In genomic region chr6:11851405-11851804, GRCh38 we compare ENCODE assay signal across 10 cellular contexts.
DNase-seq lines count a peak whose midpoint lies in the region; ATAC-seq, FAIRE-seq and TF ChIP-seq lines count a peak whose summit lies in the region.
"Had no signal": no experiment of that assay in that cellular context is flagged by ENCODE, and none has a peak within 500 bp of the region (broad histone marks: within the 10 kb centered on the region; RNA-seq: fewer than 3 reads in every experiment).

No MANE protein-coding gene starts in this region.

- H3K4me1 ChIP-seq in skeletal muscle tissue (ENCODE audit: control insufficient read depth in 3 of 3, insufficient read depth in 3 of 3, low read length in 3 of 3) (peaks cover 0 to 8% (median 6%) of the 10 kb centered on the region in 3 donors), HepG2 (ENCODE audit: insufficient read depth, low read length) (no peaks in the 10 kb centered on the region)

- ATAC-seq in GM19351 (IDR thresholded peaks at IDR 0.05; ENCODE audit: unreplicated experiment) (no peak), HepG2 (no peak)
- ATAC-seq: activated CD4-positive, CD25-positive, alpha-beta regulatory T cell treated with anti-CD3 and anti-CD28 coated beads, Interleukin-2, amount 50 U/mL, for 24 hours; Right ventricle myocardium inferior had no signal

- no peaks in the 10 kb centered on the region for H3K79me2 ChIP-seq in HepG2 (ENCODE audit: insufficient read depth, low read length)

- TF ChIP-seq POLR2A in HepG2 (IDR thresholded peaks at IDR 0.05; ENCODE audit: insufficient read depth in 1 of 2, low read depth in 2 of 2, low read length in 2 of 2): no peak

- WGBS in HepG2 (ENCODE audit: low lambda C conversion rate): 25% methylated on average over 4 of the region's 4 CpGs

- in situ Hi-C loops in HepG2 (cut with HindIII; ENCODE audit: extremely low pct_ligation_motif_present, low pct_unique_long_range_greater_than_20kb): no loop called here

- no peak for TF ChIP-seq RAD21 in HepG2 (CRISPR knock-in tag; IDR thresholded peaks at IDR 0.05)

- no peaks in the 10 kb centered on the region for H3K4me1 Mint-ChIP-seq in activated T-helper 1 cell treated with anti-CD3 and anti-CD28 coated beads, Interleukin-12 subunit alpha, Interleukin-12 subunit beta, Interleukin-2, Interleukin-4 antibody, amounts not matched to agents 30 ng/mL and 10 ng/mL and 1 ng/mL, durations not matched to agents 14 hours and 24 hours and 36 hours (ENCODE audit: low read depth)

- intact Hi-C loops in activated T-helper 1 cell treated with anti-CD3 and anti-CD28 coated beads, Interleukin-12 subunit alpha, Interleukin-12 subunit beta, Interleukin-2, Interleukin-4 antibody, amounts not matched to agents 30 ng/mL and 10 ng/mL and 1 ng/mL, durations not matched to agents 14 hours and 24 hours and 36 hours (cut with micrococcal nuclease): no loop called here
- intact Hi-C loops in HepG2 (cut with micrococcal nuclease; ENCODE audit: unreplicated experiment): no loop called here

- BruUV-seq in HepG2 (replicated peaks; lab: Mats Ljungman, UMichigan): no TSS peak

- TF ChIP-seq CTCF in GM12865 (IDR thresholded peaks at IDR 0.05; ENCODE audit: insufficient read depth, low read depth, low read length, missing control alignments) (no peak), epithelial cell of proximal tubule (conservative IDR thresholded peaks at IDR 0.05; ENCODE audit: low read depth, low read length) (no peak), HepG2 (CRISPR knock-in tag; IDR thresholded peaks at IDR 0.05) (no peak)

- H2AFZ ChIP-seq in HepG2 (ENCODE audit: low read length): no peak overlapping the region

- H3K4me2 ChIP-seq in HepG2 (ENCODE audit: low read depth, low read length): no peak overlapping the region

- H3K4me3 ChIP-seq in GM12865 (ENCODE audit: low read depth, low read length) (peak overlapping the region; percentile 58), epithelial cell of proximal tubule (ENCODE audit: low read depth, low read length) (no peak overlapping the region), skeletal muscle tissue (ENCODE audit: low read length in 3 of 3) (peak overlapping the region; percentile 29 to 63 (median 59)), HepG2 (replicated peaks in 1 of 3; ENCODE audit: insufficient read depth in 1 of 3, low read depth in 2 of 3, low read length in 3 of 3) (no peak overlapping the region)

- H3K27me3 Mint-ChIP-seq in activated T-helper 1 cell treated with anti-CD3 and anti-CD28 coated beads, Interleukin-12 subunit alpha, Interleukin-12 subunit beta, Interleukin-2, Interleukin-4 antibody, amounts not matched to agents 30 ng/mL and 10 ng/mL and 1 ng/mL, durations not matched to agents 14 hours and 24 hours and 36 hours (ENCODE audit: insufficient read depth): no peaks in the 10 kb centered on the region

- FAIRE-seq in HepG2 (lab: Jason Lieb, UNC): no peak

- CTCF ChIA-PET in HepG2 (lab: Yijun Ruan, JAX; ENCODE audit: low intra/inter-chr PET ratio, low total read pairs): no interaction called here

- POLR2A ChIA-PET in HepG2 (lab: Yijun Ruan, JAX): no interaction called here

- H3K27me3 ChIP-seq in skeletal muscle tissue (ENCODE audit: control insufficient read depth in 3 of 3, insufficient read depth in 3 of 3, low read length in 3 of 3) (no peaks in the 10 kb centered on the region), HepG2 (ENCODE audit: control insufficient read depth in 1 of 2, insufficient read depth in 2 of 2, low read length in 2 of 2) (no peaks in the 10 kb centered on the region)

- H3K9me3 Mint-ChIP-seq in activated T-helper 1 cell treated with anti-CD3 and anti-CD28 coated beads, Interleukin-12 subunit alpha, Interleukin-12 subunit beta, Interleukin-2, Interleukin-4 antibody, amounts not matched to agents 30 ng/mL and 10 ng/mL and 1 ng/mL, durations not matched to agents 14 hours and 24 hours and 36 hours: peaks cover 9% of the 10 kb centered on the region

- no peak overlapping the region for H3K4me3 Mint-ChIP-seq in activated T-helper 1 cell treated with anti-CD3 and anti-CD28 coated beads, Interleukin-12 subunit alpha, Interleukin-12 subunit beta, Interleukin-2, Interleukin-4 antibody, amounts not matched to agents 30 ng/mL and 10 ng/mL and 1 ng/mL, durations not matched to agents 14 hours and 24 hours and 36 hours

- no peaks in the 10 kb centered on the region for H3K36me3 ChIP-seq in skeletal muscle tissue (ENCODE audit: control insufficient read depth in 3 of 3, insufficient read depth in 3 of 3, low read length in 3 of 3)
- H3K36me3 ChIP-seq in HepG2 (replicated peaks in 1 of 2; ENCODE audit: control insufficient read depth in 1 of 2, insufficient read depth in 2 of 2, low read length in 2 of 2): no peaks in the 10 kb centered on the region

- H3K9me3 ChIP-seq in skeletal muscle tissue (ENCODE audit: control insufficient read depth in 3 of 3, low read length in 3 of 3) (no peaks in the 10 kb centered on the region), HepG2 (ENCODE audit: low read length) (no peaks in the 10 kb centered on the region)

- H3K9ac ChIP-seq in skeletal muscle tissue (ENCODE audit: low read depth in 1 of 3, low read length in 3 of 3) (no peak overlapping the region), HepG2 (ENCODE audit: insufficient read depth, low read depth, low read length) (no peak overlapping the region)

- DNase-seq in GM12865 (ENCODE audit: low read depth): peak; percentile 86
- peak; percentile 96 for DNase-seq in NCI-H226
- peak; percentile 99 for DNase-seq in epithelial cell of proximal tubule (ENCODE audit: low read depth)
- no peak for DNase-seq in activated T-helper 1 cell treated with anti-CD3 and anti-CD28 coated beads, Interleukin-12 subunit alpha, Interleukin-12 subunit beta, Interleukin-2, Interleukin-4 antibody, amounts not matched to agents 30 ng/mL and 10 ng/mL and 1 ng/mL, durations not matched to agents 14 hours and 24 hours and 36 hours (ENCODE audit: low spot score)
- no peak for DNase-seq in HepG2 (ENCODE audit: low spot score)
- no peak for DNase-seq in HT-29 (ENCODE audit: low spot score)

- TF ChIP-seq EP300 in HepG2 (IDR thresholded peaks at IDR 0.05; ENCODE audit: low read depth in 2 of 2, low read length in 2 of 2) (no peak), HepG2 (CRISPR knock-in tag; IDR thresholded peaks at IDR 0.05; ENCODE audit: borderline replicate concordance) (no peak)

- no peak overlapping the region for H3K27ac ChIP-seq in skeletal muscle tissue (ENCODE audit: low read depth, low read length)
- H3K27ac ChIP-seq in HepG2 (ENCODE audit: extremely low read length, insufficient read depth, low read length): no peak overlapping the region

- H4K20me1 ChIP-seq in HepG2 (ENCODE audit: insufficient read depth, low read length): no peaks in the 10 kb centered on the region

- no peaks in the 10 kb centered on the region for H3K36me3 Mint-ChIP-seq in activated T-helper 1 cell treated with anti-CD3 and anti-CD28 coated beads, Interleukin-12 subunit alpha, Interleukin-12 subunit beta, Interleukin-2, Interleukin-4 antibody, amounts not matched to agents 30 ng/mL and 10 ng/mL and 1 ng/mL, durations not matched to agents 14 hours and 24 hours and 36 hours (ENCODE audit: low read depth)

- no peak overlapping the region for H3K27ac Mint-ChIP-seq in activated T-helper 1 cell treated with anti-CD3 and anti-CD28 coated beads, Interleukin-12 subunit alpha, Interleukin-12 subunit beta, Interleukin-2, Interleukin-4 antibody, amounts not matched to agents 30 ng/mL and 10 ng/mL and 1 ng/mL, durations not matched to agents 14 hours and 24 hours and 36 hours

TF ChIP-seq in HepG2, 621 proteins besides CTCF, POLR2A, EP300 and RAD21 (continues in another document):
- TF ChIP-seq IKZF1 (IDR thresholded peaks at IDR 0.05) (no peak), ZBTB1 (CRISPR knock-in tag; IDR thresholded peaks at IDR 0.05; ENCODE audit: borderline replicate concordance) (no peak), FOXA1 (IDR thresholded peaks at IDR 0.05) (no peak), FOXA1 (CRISPR knock-in tag; IDR thresholded peaks at IDR 0.05) (no peak), JUN (CRISPR knock-in tag; IDR thresholded peaks at IDR 0.05) (no peak), ARNTL (CRISPR knock-in tag; IDR thresholded peaks at IDR 0.05) (no peak), ZNF331 (CRISPR knock-in tag; IDR thresholded peaks at IDR 0.05) (no peak), IRX3 (CRISPR knock-in tag; IDR thresholded peaks at IDR 0.05; ENCODE audit: borderline replicate concordance, low read depth) (no peak)
- TF ChIP-seq, protein P1, sequence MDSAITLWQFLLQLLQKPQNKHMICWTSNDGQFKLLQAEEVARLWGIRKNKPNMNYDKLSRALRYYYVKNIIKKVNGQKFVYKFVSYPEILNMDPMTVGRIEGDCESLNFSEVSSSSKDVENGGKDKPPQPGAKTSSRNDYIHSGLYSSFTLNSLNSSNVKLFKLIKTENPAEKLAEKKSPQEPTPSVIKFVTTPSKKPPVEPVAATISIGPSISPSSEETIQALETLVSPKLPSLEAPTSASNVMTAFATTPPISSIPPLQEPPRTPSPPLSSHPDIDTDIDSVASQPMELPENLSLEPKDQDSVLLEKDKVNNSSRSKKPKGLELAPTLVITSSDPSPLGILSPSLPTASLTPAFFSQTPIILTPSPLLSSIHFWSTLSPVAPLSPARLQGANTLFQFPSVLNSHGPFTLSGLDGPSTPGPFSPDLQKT (CRISPR knock-in tag; IDR thresholded peaks at IDR 0.05; ENCODE audit: borderline replicate concordance): no peak
- TF ChIP-seq, protein P2, sequence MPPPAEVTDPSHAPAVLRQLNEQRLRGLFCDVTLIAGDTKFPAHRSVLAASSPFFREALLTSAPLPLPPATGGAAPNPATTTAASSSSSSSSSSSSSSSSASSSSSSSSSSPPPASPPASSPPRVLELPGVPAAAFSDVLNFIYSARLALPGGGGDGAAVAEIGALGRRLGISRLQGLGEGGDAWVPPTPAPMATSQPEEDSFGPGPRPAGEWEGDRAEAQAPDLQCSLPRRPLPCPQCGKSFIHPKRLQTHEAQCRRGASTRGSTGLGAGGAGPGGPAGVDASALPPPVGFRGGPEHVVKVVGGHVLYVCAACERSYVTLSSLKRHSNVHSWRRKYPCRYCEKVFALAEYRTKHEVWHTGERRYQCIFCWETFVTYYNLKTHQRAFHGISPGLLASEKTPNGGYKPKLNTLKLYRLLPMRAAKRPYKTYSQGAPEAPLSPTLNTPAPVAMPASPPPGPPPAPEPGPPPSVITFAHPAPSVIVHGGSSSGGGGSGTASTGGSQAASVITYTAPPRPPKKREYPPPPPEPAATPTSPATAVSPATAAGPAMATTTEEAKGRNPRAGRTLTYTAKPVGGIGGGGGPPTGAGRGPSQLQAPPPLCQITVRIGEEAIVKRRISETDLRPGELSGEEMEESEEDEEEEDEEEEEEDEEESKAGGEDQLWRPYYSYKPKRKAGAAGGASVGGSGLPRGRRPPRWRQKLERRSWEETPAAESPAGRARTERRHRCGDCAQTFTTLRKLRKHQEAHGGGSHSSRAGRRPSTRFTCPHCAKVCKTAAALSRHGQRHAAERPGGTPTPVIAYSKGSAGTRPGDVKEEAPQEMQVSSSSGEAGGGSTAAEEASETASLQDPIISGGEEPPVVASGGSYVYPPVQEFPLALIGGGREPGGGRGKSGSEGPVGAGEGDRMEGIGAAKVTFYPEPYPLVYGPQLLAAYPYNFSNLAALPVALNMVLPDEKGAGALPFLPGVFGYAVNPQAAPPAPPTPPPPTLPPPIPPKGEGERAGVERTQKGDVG (CRISPR knock-in tag; IDR thresholded peaks at IDR 0.05; ENCODE audit: borderline replicate concordance): no peak

Comparison
In these comparisons a context has a peak if more than half of its experiments do, and no peak if none do; other contexts are left out.
1. DNase-seq: peak in GM12865 (single experiment), NCI-H226 (single experiment) and epithelial cell of proximal tubule (single experiment); none in activated T-helper 1 cell treated with anti-CD3 and anti-CD28 coated beads, Interleukin-12 subunit alpha, Interleukin-12 subunit beta, Interleukin-2, Interleukin-4 antibody, amounts not matched to agents 30 ng/mL and 10 ng/mL and 1 ng/mL, durations not matched to agents 14 hours and 24 hours and 36 hours (single experiment), HepG2 (single experiment) and HT-29 (single experiment).
2. H3K4me3 ChIP-seq: peak in GM12865 (single experiment) and skeletal muscle tissue (3 of 3); none in epithelial cell of proximal tubule (single experiment) and HepG2 (0 of 3).